ENCODE assay signal across 12 cellular contexts in genomic region chr5:115402092-115402491, GRCh38.
A peak's percentile ranks its signal among the peaks of the same experiment; 100 is the strongest.
DNase-seq lines count a peak whose midpoint lies in the region; ATAC-seq and TF ChIP-seq lines count a peak whose summit lies in the region.
"Had no signal": no experiment of that assay in that cellular context is flagged by ENCODE, and none has a peak within 500 bp of the region (broad histone marks: within the 10 kb centered on the region; RNA-seq: fewer than 3 reads in every experiment).

No MANE protein-coding gene starts in this region.

- intact Hi-C loops in spleen (cut with DNase I; ENCODE audit: low total_unique reads), result no loop called here
- intact Hi-C loops in thyroid gland (cut with DNase I), result no loop called here

- H3K36me3 Mint-ChIP-seq in GM23338 (ENCODE audit: low read depth) (no peaks in the 10 kb centered on the region), type B pancreatic cell (no peaks in the 10 kb centered on the region)
- no peaks in the 10 kb centered on the region for H3K36me3 Mint-ChIP-seq in activated naive CD4-positive, alpha-beta T cell treated with anti-CD3 and anti-CD28 coated beads, Interleukin-2, amount 10 ng/mL, durations not matched to agents 7 days and 5 days
- H3K36me3 Mint-ChIP-seq: CD4-positive, alpha-beta memory T cell had no signal

- no peak overlapping the region for H3K9ac ChIP-seq in fibroblast of lung (ENCODE audit: insufficient read depth, low read length)

- no peaks in the 10 kb centered on the region for H3K79me2 ChIP-seq in GM23338 (replicated peaks; ENCODE audit: insufficient read depth)
- no peaks in the 10 kb centered on the region for H3K79me2 ChIP-seq in fibroblast of lung (ENCODE audit: control insufficient read depth, insufficient read depth, low read length)

- peak overlapping the region; percentile 38; the same call in 1 of the 2 replicates for H2AFZ ChIP-seq in GM23338
- H2AFZ ChIP-seq in fibroblast of lung (ENCODE audit: low read length), result no peak overlapping the region

- H3K27ac ChIP-seq in GM23338 (ENCODE audit: low read depth) (no peak overlapping the region), fibroblast of lung (ENCODE audit: insufficient read depth, low read length) (peak overlapping the region; percentile 11), spleen (no peak overlapping the region), thyroid gland (no peak overlapping the region)
- H3K27ac ChIP-seq: C4-2B had no signal

- TF ChIP-seq CTCF in GM23338 (conservative IDR thresholded peaks at IDR 0.05; ENCODE audit: low read depth in 2 of 2) (no peak), fibroblast of lung (conservative IDR thresholded peaks at IDR 0.05 in 1 of 2, IDR thresholded peaks at IDR 0.05 in 1 of 2; ENCODE audit: low read depth in 1 of 2, low read length in 2 of 2) (no peak), spleen (IDR thresholded peaks at IDR 0.05 in 8 of 11, conservative IDR thresholded peaks at IDR 0.05 in 3 of 11) (no peak), type B pancreatic cell (conservative IDR thresholded peaks at IDR 0.05) (no peak), thyroid gland (IDR thresholded peaks at IDR 0.05) (no peak)

- no peaks in the 10 kb centered on the region for H3K27me3 ChIP-seq in GM23338 (ENCODE audit: insufficient read depth)
- H3K27me3 ChIP-seq in fibroblast of lung (ENCODE audit: control insufficient read depth, insufficient read depth, low read length), result no peaks in the 10 kb centered on the region
- peaks cover 0 to 5% (median 0%) of the 10 kb centered on the region in 7 donors for H3K27me3 ChIP-seq in spleen (replicated peaks in 1 of 7)
- H3K27me3 ChIP-seq in thyroid gland, result no peaks in the 10 kb centered on the region
- H3K27me3 ChIP-seq: BE2C had no signal

- TF ChIP-seq POLR2A in spleen (IDR thresholded peaks at IDR 0.05) (no peak), thyroid gland (IDR thresholded peaks at IDR 0.05) (no peak)

- H3K4me1 Mint-ChIP-seq in GM23338 (no peaks in the 10 kb centered on the region), type B pancreatic cell (ENCODE audit: unreplicated experiment) (no peaks in the 10 kb centered on the region)
- H3K4me1 Mint-ChIP-seq in activated naive CD4-positive, alpha-beta T cell treated with anti-CD3 and anti-CD28 coated beads, Interleukin-2, amount 10 ng/mL, durations not matched to agents 7 days and 5 days, result no peaks in the 10 kb centered on the region
- H3K4me1 Mint-ChIP-seq: CD4-positive, alpha-beta memory T cell had no signal

- CTCF ChIA-PET in activated naive CD4-positive, alpha-beta T cell treated with anti-CD3 and anti-CD28 coated beads, Interleukin-2, amount 10 ng/mL, durations not matched to agents 7 days and 5 days (lab: Charles Lee), result no interaction called here

- H3K36me3 ChIP-seq in GM23338 (ENCODE audit: insufficient read depth), result no peaks in the 10 kb centered on the region
- H3K36me3 ChIP-seq in fibroblast of lung (ENCODE audit: control insufficient read depth, insufficient read depth, low read length), result no peaks in the 10 kb centered on the region
- no peaks in the 10 kb centered on the region for H3K36me3 ChIP-seq in spleen
- no peaks in the 10 kb centered on the region for H3K36me3 ChIP-seq in thyroid gland
- H3K36me3 ChIP-seq: BE2C had no signal

- H3K9me2 ChIP-seq in GM23338 (ENCODE audit: insufficient read depth), result peaks cover 1% of the 10 kb centered on the region; the same call in 1 of the 2 replicates

- 57 to 65% (median 60%) methylated on average over 3 to 4 of the region's 4 CpGs for WGBS in spleen, 5 donors
- WGBS in thyroid gland, 2 donors, result 63 to 69% methylated on average over 3 to 4 of the region's 4 CpGs

- no peaks in the 10 kb centered on the region for H3F3A ChIP-seq in GM23338 (replicated peaks; ENCODE audit: low read depth)

- H3K4me2 ChIP-seq in GM23338 (no peak overlapping the region), fibroblast of lung (ENCODE audit: extremely low read depth, insufficient read depth, low read length) (no peak overlapping the region)

- H3K4me3 Mint-ChIP-seq in GM23338, result no peak overlapping the region
- H3K4me3 Mint-ChIP-seq in type B pancreatic cell, result no peak overlapping the region
- no peak overlapping the region for H3K4me3 Mint-ChIP-seq in activated naive CD4-positive, alpha-beta T cell treated with anti-CD3 and anti-CD28 coated beads, Interleukin-2, amount 10 ng/mL, durations not matched to agents 7 days and 5 days
- H3K4me3 Mint-ChIP-seq: CD4-positive, alpha-beta memory T cell had no signal

- H3K9me3 Mint-ChIP-seq in GM23338 (no peaks in the 10 kb centered on the region; the same call in 1 of the 3 replicates), type B pancreatic cell (no peaks in the 10 kb centered on the region)
- H3K9me3 Mint-ChIP-seq in activated naive CD4-positive, alpha-beta T cell treated with anti-CD3 and anti-CD28 coated beads, Interleukin-2, amount 10 ng/mL, durations not matched to agents 7 days and 5 days, result no peaks in the 10 kb centered on the region

- H3K27ac Mint-ChIP-seq in GM23338 (no peak overlapping the region), type B pancreatic cell (no peak overlapping the region)
- H3K27ac Mint-ChIP-seq in activated naive CD4-positive, alpha-beta T cell treated with anti-CD3 and anti-CD28 coated beads, Interleukin-2, amount 10 ng/mL, durations not matched to agents 7 days and 5 days, result no peak overlapping the region
- H3K27ac Mint-ChIP-seq: CD4-positive, alpha-beta memory T cell had no signal

- H3K9me3 ChIP-seq in fibroblast of lung (ENCODE audit: control insufficient read depth, insufficient read depth, low read depth, low read length) (no peaks in the 10 kb centered on the region), spleen (no peaks in the 10 kb centered on the region), thyroid gland (no peaks in the 10 kb centered on the region)
- H3K9me3 ChIP-seq: BE2C had no signal

- no peak overlapping the region for H3K4me3 ChIP-seq in GM23338
- H3K4me3 ChIP-seq in fibroblast of lung (replicated peaks in 1 of 4; ENCODE audit: control extremely low read depth in 1 of 4, insufficient read depth in 1 of 4, low read depth in 3 of 4, low read length in 4 of 4), result no peak overlapping the region
- H3K4me3 ChIP-seq in spleen, result no peak overlapping the region
- no peak overlapping the region for H3K4me3 ChIP-seq in thyroid gland (replicated peaks in 1 of 3)

- no peak for DNase-seq in GM23338 (ENCODE audit: low spot score)
- no peak for DNase-seq in fibroblast of lung (ENCODE audit: low read depth in 2 of 2)
- peak; percentile 63 for DNase-seq in spleen
- DNase-seq in type B pancreatic cell (ENCODE audit: extremely low spot score, unreplicated experiment), result no peak
- no peak for DNase-seq in activated naive CD4-positive, alpha-beta T cell treated with anti-CD3 and anti-CD28 coated beads, Interleukin-2, amount 10 ng/mL, durations not matched to agents 7 days and 5 days
- DNase-seq in thyroid gland, result no peak
- DNase-seq: BE2C; CD4-positive, alpha-beta memory T cell; DMS79 had no signal

- H3K4me1 ChIP-seq in GM23338 (ENCODE audit: insufficient read depth), result no peaks in the 10 kb centered on the region
- H3K4me1 ChIP-seq in fibroblast of lung (ENCODE audit: control insufficient read depth, extremely low read depth, insufficient read depth, low read length), result peaks cover 9% of the 10 kb centered on the region
- H3K4me1 ChIP-seq in spleen, result no peaks in the 10 kb centered on the region
- no peaks in the 10 kb centered on the region for H3K4me1 ChIP-seq in thyroid gland
- H3K4me1 ChIP-seq: BE2C had no signal

- H3K27me3 Mint-ChIP-seq in GM23338 (ENCODE audit: insufficient read depth, low read depth, poor library complexity), result no peaks in the 10 kb centered on the region
- H3K27me3 Mint-ChIP-seq in type B pancreatic cell, result no peaks in the 10 kb centered on the region
- H3K27me3 Mint-ChIP-seq in activated naive CD4-positive, alpha-beta T cell treated with anti-CD3 and anti-CD28 coated beads, Interleukin-2, amount 10 ng/mL, durations not matched to agents 7 days and 5 days, result peaks cover 4% of the 10 kb centered on the region

- ATAC-seq in GM23338 (no peak), GM21576 (IDR thresholded peaks at IDR 0.05; ENCODE audit: unreplicated experiment) (no peak)
- ATAC-seq: HCT116 had no signal

- H4K20me1 ChIP-seq in GM23338 (replicated peaks; ENCODE audit: insufficient read depth) (no peaks in the 10 kb centered on the region), fibroblast of lung (ENCODE audit: control insufficient read depth, extremely low read depth, insufficient read depth, low read length) (no peaks in the 10 kb centered on the region)
